Comparison of ENCODE assay signal across 35 cellular contexts in genomic region chr2:232216028-232216427, GRCh38.
"Had no signal": no experiment of that assay in that cellular context is flagged by ENCODE, and none has a peak within 500 bp of the region (broad histone marks: within the 10 kb centered on the region; RNA-seq: fewer than 3 reads in every experiment).

No MANE protein-coding gene starts in this region.

- H3K36me3 ChIP-seq: adrenal gland, cardiac muscle cell, colonic mucosa had no signal

- H3K9me3 ChIP-seq: adrenal gland, body of pancreas, colonic mucosa had no signal

- H3K27me3 ChIP-seq: adrenal gland, body of pancreas, cardiac muscle cell, colonic mucosa had no signal

- FAIRE-seq: endothelial cell of umbilical vein, frontal cortex had no signal

- H3K36me3 Mint-ChIP-seq: activated CD8-positive, alpha-beta memory T cell treated with anti-CD3 and anti-CD28 coated beads, Interleukin-2, amount 10 ng/mL, durations not matched to agents 7 days and 5 days; activated naive CD4-positive, alpha-beta T cell treated with anti-CD3 and anti-CD28 coated beads, Interleukin-2, amount 10 ng/mL, durations not matched to agents 7 days and 5 days; activated naive CD4-positive, alpha-beta T cell treated with anti-CD3 and anti-CD28 coated beads, Interleukin-2, amount 50 U/mL, for 72 hours had no signal

- DNase-seq: activated CD4-positive, alpha-beta memory T cell treated with anti-CD3 and anti-CD28 coated beads for 36 hours; activated CD4-positive, alpha-beta T cell treated with anti-CD3 and anti-CD28 coated beads for 36 hours; activated CD4-positive, alpha-beta T cell treated with anti-CD3 and anti-CD28 coated beads, Interleukin-2, amount 10 ng/mL, durations not matched to agents 24 days and 14 days; activated CD4-positive, CD25-positive, alpha-beta regulatory T cell; activated CD4-positive, CD25-positive, alpha-beta regulatory T cell treated with anti-CD3 and anti-CD28 coated beads, Interleukin-2, amount 50 U/mL, for 72 hours; activated CD8-positive, alpha-beta memory T cell treated with anti-CD3 and anti-CD28 coated beads, Interleukin-2, amount 10 ng/mL, durations not matched to agents 7 days and 5 days; activated CD8-positive, alpha-beta memory T cell treated with anti-CD3 and anti-CD28 coated beads, Interleukin-2, amount 50 U/mL, for 4 hours; activated CD8-positive, alpha-beta T cell treated with anti-CD3 and anti-CD28 coated beads, Interleukin-2, amount 10 ng/mL, durations not matched to agents 7 days and 5 days; activated gamma-delta T cell; activated naive CD4-positive, alpha-beta T cell; activated naive CD4-positive, alpha-beta T cell treated with anti-CD3 and anti-CD28 coated beads, Interleukin-2, amount 10 ng/mL, durations not matched to agents 7 days and 5 days; activated naive CD8-positive, alpha-beta T cell treated with anti-CD3 and anti-CD28 coated beads, Interleukin-2, amount 50 U/mL, for 24 hours; activated T-cell treated with anti-CD3 and anti-CD28 coated beads, Interleukin-2, amount 50 U/mL, for 1 hour; activated T-cell treated with anti-CD3 and anti-CD28 coated beads, Interleukin-2, amount 50 U/mL, for 48 hours; adrenal gland; amygdala; aorta; body of pancreas; central memory CD4-positive, alpha-beta T cell; cerebellar nuclear complex; colonic mucosa; effector memory CD8-positive, alpha-beta T cell; foreskin fibroblast; head of caudate nucleus; T-helper 1 cell; T-helper 17 cell; T1000 had no signal

- H3K9me3 Mint-ChIP-seq: activated CD4-positive, alpha-beta memory T cell treated with anti-CD3 and anti-CD28 coated beads for 36 hours; activated CD4-positive, alpha-beta T cell treated with anti-CD3 and anti-CD28 coated beads, Interleukin-2, amount 10 ng/mL, durations not matched to agents 24 days and 14 days; activated naive CD4-positive, alpha-beta T cell treated with anti-CD3 and anti-CD28 coated beads, Interleukin-2, amount 10 ng/mL, durations not matched to agents 7 days and 5 days; activated naive CD4-positive, alpha-beta T cell treated with anti-CD3 and anti-CD28 coated beads, Interleukin-2, amount 50 U/mL, for 72 hours; activated naive CD8-positive, alpha-beta T cell treated with anti-CD3 and anti-CD28 coated beads, Interleukin-2, amount 50 U/mL, for 24 hours; activated T-helper 1 cell treated with anti-CD3 and anti-CD28 coated beads, Interleukin-12 subunit alpha, Interleukin-12 subunit beta, Interleukin-2, Interleukin-4 antibody, amounts not matched to agents 30 ng/mL and 10 ng/mL and 1 ng/mL, durations not matched to agents 14 hours and 24 hours and 36 hours; effector memory CD8-positive, alpha-beta T cell; T-helper 2 cell treated with Interferon-gamma antibody and Interleukin-4, amounts not matched to agents 5 μg/mL and 100 μg/mL, for 36 hours had no signal

- ATAC-seq: activated CD4-positive, alpha-beta T cell treated with anti-CD3 and anti-CD28 coated beads for 36 hours; activated CD8-positive, alpha-beta memory T cell treated with anti-CD3 and anti-CD28 coated beads, Interleukin-2, amount 10 ng/mL, durations not matched to agents 7 days and 5 days; activated CD8-positive, alpha-beta T cell treated with anti-CD3 and anti-CD28 coated beads, Interleukin-2, amount 10 ng/mL, durations not matched to agents 7 days and 5 days; activated naive CD4-positive, alpha-beta T cell treated with anti-CD3 and anti-CD28 coated beads, Interleukin-2, amount 50 U/mL, for 72 hours; activated naive CD8-positive, alpha-beta T cell treated with anti-CD3 and anti-CD28 coated beads, Interleukin-2, amount 50 U/mL, for 24 hours; body of pancreas; effector memory CD8-positive, alpha-beta T cell; esophagus mucosa; T-helper 17 cell had no signal

- H3K4me1 ChIP-seq: adrenal gland, body of pancreas, colonic mucosa had no signal

- H3K4me3 Mint-ChIP-seq: activated CD4-positive, alpha-beta memory T cell treated with anti-CD3 and anti-CD28 coated beads for 36 hours; activated CD4-positive, alpha-beta T cell treated with anti-CD3 and anti-CD28 coated beads for 36 hours; activated CD4-positive, alpha-beta T cell treated with anti-CD3 and anti-CD28 coated beads, Interleukin-2, amount 10 ng/mL, durations not matched to agents 24 days and 14 days; activated CD8-positive, alpha-beta memory T cell treated with anti-CD3 and anti-CD28 coated beads, Interleukin-2, amount 10 ng/mL, durations not matched to agents 7 days and 5 days; activated CD8-positive, alpha-beta T cell treated with anti-CD3 and anti-CD28 coated beads, Interleukin-2, amount 10 ng/mL, durations not matched to agents 7 days and 5 days; activated naive CD4-positive, alpha-beta T cell treated with anti-CD3 and anti-CD28 coated beads, Interleukin-2, amount 10 ng/mL, durations not matched to agents 7 days and 5 days; activated naive CD8-positive, alpha-beta T cell treated with anti-CD3 and anti-CD28 coated beads, Interleukin-2, amount 50 U/mL, for 24 hours; activated T-helper 1 cell treated with anti-CD3 and anti-CD28 coated beads, Interleukin-12 subunit alpha, Interleukin-12 subunit beta, Interleukin-2, Interleukin-4 antibody, amounts not matched to agents 30 ng/mL and 10 ng/mL and 1 ng/mL, durations not matched to agents 14 hours and 24 hours and 36 hours; effector memory CD8-positive, alpha-beta T cell; T-helper 17 cell; T-helper 2 cell treated with Interferon-gamma antibody and Interleukin-4, amounts not matched to agents 5 μg/mL and 100 μg/mL, for 36 hours had no signal

- H3K4me3 ChIP-seq: adrenal gland, body of pancreas, cardiac muscle cell, colonic mucosa had no signal

- H3K27ac Mint-ChIP-seq: activated CD4-positive, alpha-beta memory T cell treated with anti-CD3 and anti-CD28 coated beads for 36 hours; activated CD4-positive, alpha-beta T cell treated with anti-CD3 and anti-CD28 coated beads for 36 hours; activated CD4-positive, alpha-beta T cell treated with anti-CD3 and anti-CD28 coated beads, Interleukin-2, amount 10 ng/mL, durations not matched to agents 24 days and 14 days; activated CD8-positive, alpha-beta memory T cell treated with anti-CD3 and anti-CD28 coated beads, Interleukin-2, amount 10 ng/mL, durations not matched to agents 7 days and 5 days; activated CD8-positive, alpha-beta T cell treated with anti-CD3 and anti-CD28 coated beads, Interleukin-2, amount 10 ng/mL, durations not matched to agents 7 days and 5 days; activated naive CD4-positive, alpha-beta T cell treated with anti-CD3 and anti-CD28 coated beads, Interleukin-2, amount 10 ng/mL, durations not matched to agents 7 days and 5 days; activated naive CD8-positive, alpha-beta T cell treated with anti-CD3 and anti-CD28 coated beads, Interleukin-2, amount 50 U/mL, for 24 hours; activated T-helper 1 cell treated with anti-CD3 and anti-CD28 coated beads, Interleukin-12 subunit alpha, Interleukin-12 subunit beta, Interleukin-2, Interleukin-4 antibody, amounts not matched to agents 30 ng/mL and 10 ng/mL and 1 ng/mL, durations not matched to agents 14 hours and 24 hours and 36 hours; T-helper 17 cell; T-helper 2 cell treated with Interferon-gamma antibody and Interleukin-4, amounts not matched to agents 5 μg/mL and 100 μg/mL, for 36 hours had no signal

- H3K27ac ChIP-seq: adrenal gland, body of pancreas, cardiac muscle cell, colonic mucosa, epithelial cell of prostate had no signal
